Comparison of ENCODE assay signal across 9 cellular contexts in genomic region chr2:232588680-232589585, GRCh38. TPM values are rescaled to one million over a fixed set of nuclear protein-coding genes. Genes with fewer than 3 reads are reported as not detected.
DNase-seq lines count a peak whose midpoint lies in the region; ATAC-seq and TF ChIP-seq lines count a peak whose summit lies in the region.
"Had no signal": no experiment of that assay in that cellular context is flagged by ENCODE, and none has a peak within 500 bp of the region (broad histone marks: within the 10 kb centered on the region; RNA-seq: fewer than 3 reads in every experiment).

No MANE protein-coding gene starts in this region.

- H3K36me3 ChIP-seq in hepatocyte (replicated peaks; ENCODE audit: insufficient read depth, low read depth) (no peaks in the 10 kb centered on the region), thoracic aorta (peaks cover 3% of the 10 kb centered on the region)

- H3K27ac ChIP-seq in hepatocyte (no peak overlapping the region), thoracic aorta (peak overlapping the region; percentile 42 to 81)

- H3K27me3 ChIP-seq in hepatocyte (no peaks in the 10 kb centered on the region), thoracic aorta (replicated peaks; ENCODE audit: insufficient read depth) (no peaks in the 10 kb centered on the region)

- peak; percentile 66 for ATAC-seq in thoracic aorta (ENCODE audit: insufficient number of reproducible peaks, low FRiP score, low read depth)
- ATAC-seq in HG03354 (IDR thresholded peaks at IDR 0.05; ENCODE audit: poor library complexity, severe bottlenecking, unreplicated experiment), result no peak
- ATAC-seq in stimulated activated naive CD8-positive, alpha-beta T cell treated with anti-CD3 and anti-CD28 coated beads, Interleukin-15, Interleukin-2, amounts not matched to agents 100 U/mL and 50 U/mL, for 24 hours, result no peak
- no peak for ATAC-seq in GM19324 (IDR thresholded peaks at IDR 0.05; ENCODE audit: low FRiP score, unreplicated experiment)

- DNase-seq in HT1080 (ENCODE audit: low read depth), result peak; percentile 67
- DNase-seq in astrocyte of the hippocampus (ENCODE audit: low read depth, low spot score), result peak; percentile 89
- peak; percentile 57 for DNase-seq in hepatocyte (ENCODE audit: low spot score)
- DNase-seq in thoracic aorta (ENCODE audit: low spot score), result peak; percentile 25
- no peak for DNase-seq in stimulated activated CD4-positive, alpha-beta T cell treated with anti-CD3 and anti-CD28 coated beads, Interleukin-12 subunit alpha, Interleukin-12 subunit beta, amount 100 ng/mL, for 4 hours
- no peak for DNase-seq in stimulated activated naive CD8-positive, alpha-beta T cell treated with anti-CD3 and anti-CD28 coated beads, Interleukin-15, Interleukin-2, amounts not matched to agents 100 U/mL and 50 U/mL, for 24 hours
- DNase-seq: activated T-cell treated with anti-CD3 and anti-CD28 coated beads for 4 hours had no signal

- H3K9me3 ChIP-seq in hepatocyte (ENCODE audit: low read depth) (no peaks in the 10 kb centered on the region), thoracic aorta (no peaks in the 10 kb centered on the region)

- WGBS in hepatocyte (ENCODE audit: low lambda C conversion rate, missing lambda C conversion rate), result 79% methylated on average over 18 of the region's 18 CpGs

- H3K79me2 ChIP-seq in hepatocyte, result no peaks in the 10 kb centered on the region

- no peak overlapping the region for H3K4me2 ChIP-seq in hepatocyte

- H4K20me1 ChIP-seq in hepatocyte (ENCODE audit: insufficient read depth, poor library complexity, severe bottlenecking), result no peaks in the 10 kb centered on the region

- H3K4me1 ChIP-seq in hepatocyte (ENCODE audit: insufficient read depth) (no peaks in the 10 kb centered on the region), thoracic aorta (ENCODE audit: control insufficient read depth in 1 of 2, low read depth in 2 of 2) (peaks cover 18 to 33% of the 10 kb centered on the region in 2 donors)

- H3K9me2 ChIP-seq in hepatocyte (replicated peaks; ENCODE audit: insufficient read depth), result no peaks in the 10 kb centered on the region

- TF ChIP-seq CTCF in hepatocyte (IDR thresholded peaks at IDR 0.05; ENCODE audit: poor library complexity), result no peak
- TF ChIP-seq CTCF in thoracic aorta (IDR thresholded peaks at IDR 0.05), result no peak

- H3K4me3 ChIP-seq in hepatocyte (no peak overlapping the region), thoracic aorta (peak overlapping the region; percentile 41)

- no peak overlapping the region for H2AFZ ChIP-seq in hepatocyte

RNA-seq across cellular contexts. Expression of gene EIF4E2, which starts 38.4 kb away (rescaled TPM):
- 108 and 123 TPM in 2 replicates for total RNA-seq in HT1080 (2014; rRNA removed; shearing (Covaris generic))
- polyA plus RNA-seq in HT1080 (2015; cell fraction: cytosol; rRNA removed), result 54.1 and 62.8 TPM in 2 replicates
- polyA plus RNA-seq in HT1080 (2015; cell fraction: nucleus; rRNA removed), result 50.3 and 60.9 TPM in 2 replicates
- total RNA-seq in hepatocyte, result 76.9 and 97.3 TPM in 2 replicates
- polyA plus RNA-seq in hepatocyte, result 122 and 124 TPM in 2 replicates
- total RNA-seq in thoracic aorta, result 10 to 100 TPM; 42.2 to 51.1 TPM

RNA-seq across cellular contexts. Expression of gene TIGD1, which starts 38.6 kb away (rescaled TPM):
- total RNA-seq in HT1080 (2014; rRNA removed; shearing (Covaris generic)), result 4.2 and 5.6 TPM in 2 replicates
- polyA plus RNA-seq in HT1080 (2015; cell fraction: cytosol; rRNA removed), result 5.6 and 7.3 TPM in 2 replicates
- polyA plus RNA-seq in HT1080 (2015; cell fraction: nucleus; rRNA removed), result 9.3 and 13.8 TPM in 2 replicates
- 8.7 and 9.1 TPM in 2 replicates for total RNA-seq in hepatocyte
- polyA plus RNA-seq in hepatocyte, result 6.2 TPM in 2 replicates
- 1 to 10 TPM; 1.8 to 3.1 TPM for total RNA-seq in thoracic aorta

RNA-seq across cellular contexts. Expression of gene EFHD1, which starts 44.5 kb away (rescaled TPM):
- not detected in 2 replicates for total RNA-seq in HT1080 (2014; rRNA removed; shearing (Covaris generic))
- not detected in 2 replicates for polyA plus RNA-seq in HT1080 (2015; cell fraction: cytosol; rRNA removed)
- polyA plus RNA-seq in HT1080 (2015; cell fraction: nucleus; rRNA removed), result not detected in 2 replicates
- total RNA-seq in hepatocyte (3.0 and 4.2 TPM in 2 replicates), thoracic aorta (100 to 1,000 TPM; 111 to 211 TPM)
- 6.7 and 13.4 TPM in 2 replicates for polyA plus RNA-seq in hepatocyte

RNA-seq across cellular contexts. Expression of gene CHRNG, which starts 49.4 kb away (rescaled TPM):
- not detected in 2 replicates for total RNA-seq in HT1080 (2014; rRNA removed; shearing (Covaris generic))
- not detected in 2 replicates for polyA plus RNA-seq in HT1080 (2015; cell fraction: cytosol; rRNA removed)
- polyA plus RNA-seq in HT1080 (2015; cell fraction: nucleus; rRNA removed), result not detected in 2 replicates
- total RNA-seq in hepatocyte, result not detected in 2 replicates
- not detected in 2 replicates for polyA plus RNA-seq in hepatocyte
- not detected for total RNA-seq in thoracic aorta

Comparison
In these comparisons a context has a peak if more than half of its experiments do, and no peak if none do; other contexts are left out.
1. DNase-seq: peak in HT1080 (single experiment), astrocyte of the hippocampus (single experiment), hepatocyte (single experiment) and thoracic aorta (single experiment); none in stimulated activated CD4-positive, alpha-beta T cell treated with anti-CD3 and anti-CD28 coated beads, Interleukin-12 subunit alpha, Interleukin-12 subunit beta, amount 100 ng/mL, for 4 hours (single experiment) and stimulated activated naive CD8-positive, alpha-beta T cell treated with anti-CD3 and anti-CD28 coated beads, Interleukin-15, Interleukin-2, amounts not matched to agents 100 U/mL and 50 U/mL, for 24 hours (single experiment).
2. RNA of gene EFHD1, which starts 44.5 kb away (total RNA-seq): 111 to 211 TPM in thoracic aorta; 3.0 to 4.2 TPM in hepatocyte and not detected in HT1080; every median in the first group is over 10 times any median in the second.